ENCODE assay signal across 8 cellular contexts in the genomic region with DNA sequence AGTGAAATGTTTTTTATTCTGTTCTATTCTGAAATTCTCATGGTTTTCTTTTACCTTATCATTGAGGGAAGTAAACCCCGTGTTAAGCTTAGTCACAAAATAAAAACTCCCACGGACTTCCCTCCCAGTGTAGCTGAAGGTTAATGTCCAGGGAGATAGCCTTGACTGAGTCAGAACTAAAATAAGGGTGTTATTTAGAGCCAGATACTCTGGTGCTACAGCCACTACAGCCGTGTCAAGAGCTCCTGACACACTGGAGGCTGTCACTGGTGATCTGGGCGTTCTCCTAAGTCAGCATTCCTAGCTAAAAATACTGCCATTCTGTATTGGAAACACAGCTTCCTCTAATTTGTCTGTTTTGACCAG.
A peak's percentile ranks its signal among the peaks of the same experiment; 100 is the strongest.
DNase-seq lines count a peak whose midpoint lies in the region; ATAC-seq and TF ChIP-seq lines count a peak whose summit lies in the region.

No MANE protein-coding gene starts in this region.

- TF ChIP-seq CTCF in GM13977 (IDR thresholded peaks at IDR 0.05; ENCODE audit: extremely low read depth, insufficient read depth, missing control alignments): no peak

- no peaks in the 10 kb centered on the region for H3K9me3 ChIP-seq in HUES48 (ENCODE audit: control insufficient read depth, insufficient read depth, low read length)

- H3K4me3 Mint-ChIP-seq in T-cell: no peak overlapping the region

- H3K9ac ChIP-seq in HUES48 (ENCODE audit: low read depth, low read length): no peak overlapping the region

- H3K36me3 Mint-ChIP-seq in T-cell: peaks cover 7% of the 10 kb centered on the region

- CTCF ChIA-PET in T-cell (lab: Charles Lee): interaction anchor here (0.5 to 5.8 kb wide), 24 partner anchors 8 to 277 kb away, joined by 3 to 55 read pairs (median 10); no protein-coding TSS in a partner anchor

- no peaks in the 10 kb centered on the region for H3K36me3 ChIP-seq in HUES48 (ENCODE audit: control insufficient read depth, insufficient read depth, low read length)

- no peaks in the 10 kb centered on the region for H3K9me3 Mint-ChIP-seq in T-cell

- H3K4me3 ChIP-seq in HUES48 (ENCODE audit: low read depth, low read length): no peak overlapping the region

- ATAC-seq in T-cell (replicated peaks in 1 of 4): no peak

- H3K4me1 Mint-ChIP-seq in T-cell: peaks cover 40 to 66% (median 60%) of the 10 kb centered on the region in 3 donors

- H3K27ac Mint-ChIP-seq in T-cell: no peak overlapping the region

- DNase-seq in GM13977 (ENCODE audit: low spot score): peak; percentile 61
- DNase-seq in dermis blood vessel endothelial cell: peak; percentile 96
- DNase-seq in myocyte (ENCODE audit: low read depth): peak; percentile 91
- DNase-seq in NCI-H128 (lab: John Stamatoyannopoulos, UW; ENCODE audit: unreplicated experiment): no peak
- DNase-seq in T-cell: no peak
- DNase-seq in activated CD4-positive, alpha-beta T cell treated with anti-CD3 and anti-CD28 coated beads for 1 hour: no peak
- DNase-seq in SIG-M5 treated with dmso at 0.1 percent for 504 hours (lab: John Stamatoyannopoulos, UW; ENCODE audit: unreplicated experiment): no peak

- in situ Hi-C loops in GM13977 (cut with MboI; ENCODE audit: low pct_unique_long_range_greater_than_20kb, low sequenced_read_pairs, unreplicated experiment): no loop called here

- H3K27me3 Mint-ChIP-seq in T-cell: no peaks in the 10 kb centered on the region

- H3K27me3 ChIP-seq in HUES48 (ENCODE audit: control insufficient read depth, insufficient read depth, low read length): no peaks in the 10 kb centered on the region

- H3K4me1 ChIP-seq in HUES48 (ENCODE audit: control insufficient read depth, insufficient read depth, low read length): peaks cover 26% of the 10 kb centered on the region

- POLR2A ChIA-PET in T-cell (lab: Charles Lee): interaction anchor here in 1 of 2 donors (0.6 to 0.7 kb wide), 2 partner anchors 29 to 127 kb away, joined by 4 to 10 read pairs; no protein-coding TSS in a partner anchor

- H3K27ac ChIP-seq in HUES48 (ENCODE audit: low read depth, low read length): peak overlapping the region; percentile 55

Comparison
In these comparisons a context has a peak if more than half of its experiments do, and no peak if none do; other contexts are left out.
1. DNase-seq: peak in GM13977 (single experiment), dermis blood vessel endothelial cell (single experiment) and myocyte (single experiment); none in NCI-H128 (single experiment), T-cell (0 of 34), activated CD4-positive, alpha-beta T cell treated with anti-CD3 and anti-CD28 coated beads for 1 hour (single experiment) and SIG-M5 treated with dmso at 0.1 percent for 504 hours (single experiment).